8 cellular contexts compared by ENCODE assay signal in the genomic region with DNA sequence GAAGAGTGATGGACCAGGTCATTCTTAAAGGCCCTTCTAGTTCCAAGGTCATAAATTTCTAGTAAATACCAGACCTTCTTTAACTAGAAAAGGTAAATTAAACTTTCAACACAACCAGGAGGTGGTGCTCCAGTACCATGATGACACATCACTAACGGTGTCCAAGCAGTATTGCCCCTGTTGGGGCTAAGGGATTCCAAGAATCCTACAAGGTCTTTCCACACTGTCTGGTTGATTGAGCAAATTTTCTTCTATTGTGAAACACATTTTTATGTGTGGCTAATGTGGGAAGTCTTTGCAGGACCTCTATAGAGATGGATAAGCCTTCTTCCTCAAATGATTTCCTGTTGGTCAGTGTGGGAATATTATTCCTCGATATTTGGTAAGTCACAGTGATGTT.
DNase-seq lines count a peak whose midpoint lies in the region; ATAC-seq, FAIRE-seq and TF ChIP-seq lines count a peak whose summit lies in the region.

No MANE protein-coding gene starts in this region.

- no peak for ATAC-seq in GM21786 (IDR thresholded peaks at IDR 0.05; ENCODE audit: unreplicated experiment)

- H2AFZ ChIP-seq in MM.1S (ENCODE audit: low read length), result no peak overlapping the region

- no peak overlapping the region for H3K4me3 ChIP-seq in bronchial epithelial cell (ENCODE audit: low read depth, low read length)
- H3K4me3 ChIP-seq in liver (ENCODE audit: low read depth in 1 of 3, low read length in 3 of 3), result no peak overlapping the region
- H3K4me3 ChIP-seq in MM.1S (ENCODE audit: low read length), result no peak overlapping the region
- no peak overlapping the region for H3K4me3 ChIP-seq in coronary artery

- no peaks in the 10 kb centered on the region for H3F3A ChIP-seq in MM.1S (ENCODE audit: insufficient read depth, low read length)

- FAIRE-seq in bronchial epithelial cell (lab: Jason Lieb, UNC), result no peak

- no peak overlapping the region for H3K4me2 ChIP-seq in MM.1S (ENCODE audit: low read depth, low read length)

- H3K9ac ChIP-seq in liver (ENCODE audit: low read depth in 1 of 2, low read length in 2 of 2) (no peak overlapping the region), MM.1S (ENCODE audit: low read length) (no peak overlapping the region)

- 31% methylated on average over 2 of the region's 2 CpGs for WGBS in liver

- TF ChIP-seq CTCF in C4-2B (conservative IDR thresholded peaks at IDR 0.05) (peak; percentile 36), bronchial epithelial cell (IDR thresholded peaks at IDR 0.05; ENCODE audit: insufficient read depth, low read length, severe bottlenecking) (peak; percentile 33), liver (IDR thresholded peaks at IDR 0.05; ENCODE audit: low read depth, low read length, missing input control) (peak; percentile 16), MM.1S (IDR thresholded peaks at IDR 0.05; ENCODE audit: low read length) (no peak), coronary artery (IDR thresholded peaks at IDR 0.05) (no peak)

- H3K4me1 ChIP-seq in liver (ENCODE audit: control insufficient read depth in 4 of 4, insufficient read depth in 4 of 4, low read length in 3 of 4) (no peaks in the 10 kb centered on the region), MM.1S (ENCODE audit: low read length) (no peaks in the 10 kb centered on the region)

- H3K27ac ChIP-seq in C4-2B (no peak overlapping the region), liver (ENCODE audit: low read depth in 1 of 2, low read length in 2 of 2) (no peak overlapping the region), MM.1S (ENCODE audit: low read length) (no peak overlapping the region), coronary artery (no peak overlapping the region)

- no peaks in the 10 kb centered on the region for H3K36me3 ChIP-seq in bronchial epithelial cell (ENCODE audit: control insufficient read depth, insufficient read depth, low read length)
- H3K36me3 ChIP-seq in liver (ENCODE audit: control insufficient read depth in 4 of 4, insufficient read depth in 3 of 4, low read depth in 1 of 4, low read length in 3 of 4), result no peaks in the 10 kb centered on the region
- no peaks in the 10 kb centered on the region for H3K36me3 ChIP-seq in MM.1S (replicated peaks; ENCODE audit: insufficient read depth, low read length)

- H4K20me1 ChIP-seq in MM.1S (ENCODE audit: insufficient read depth, low read length), result no peaks in the 10 kb centered on the region

- peak; percentile 66 to 69 for TF ChIP-seq RAD21 in liver (IDR thresholded peaks at IDR 0.05)

- H3K27me3 ChIP-seq in bronchial epithelial cell (ENCODE audit: control insufficient read depth, insufficient read depth, low read length) (no peaks in the 10 kb centered on the region), liver (ENCODE audit: control insufficient read depth in 4 of 4, insufficient read depth in 4 of 4, low read length in 3 of 4) (peaks cover 0 to 8% (median 2%) of the 10 kb centered on the region in 4 donors), MM.1S (replicated peaks; ENCODE audit: insufficient read depth, low read length) (no peaks in the 10 kb centered on the region)

- no peaks in the 10 kb centered on the region for H3K79me2 ChIP-seq in MM.1S (ENCODE audit: low read length)

- DNase-seq in MV-4-11 (lab: John Stamatoyannopoulos, UW) (peak; percentile 80), bronchial epithelial cell (ENCODE audit: low read depth) (peak; percentile 67), MM.1S (no peak), pons (ENCODE audit: low spot score) (no peak), coronary artery (ENCODE audit: low spot score) (no peak)

- H3K9me2 ChIP-seq in MM.1S (replicated peaks; ENCODE audit: insufficient read depth, low read length), result no peaks in the 10 kb centered on the region

- no peaks in the 10 kb centered on the region for H3K9me3 ChIP-seq in liver (ENCODE audit: control insufficient read depth in 4 of 4, low read length in 3 of 4)
- H3K9me3 ChIP-seq in MM.1S (replicated peaks; ENCODE audit: insufficient read depth, low read length), result no peaks in the 10 kb centered on the region

TF ChIP-seq in liver, 16 proteins besides CTCF, POLR2A, EP300 and RAD21:
- no peak for TF ChIP-seq ZBTB33 (IDR thresholded peaks at IDR 0.05)

Comparison
In these comparisons a context has a peak if more than half of its experiments do, and no peak if none do; other contexts are left out.
1. CTCF ChIP-seq: peak in C4-2B (single experiment), bronchial epithelial cell (single experiment) and liver (single experiment); none in MM.1S (single experiment) and coronary artery (single experiment).
2. DNase-seq: peak in MV-4-11 (single experiment) and bronchial epithelial cell (single experiment); none in MM.1S (single experiment), pons (single experiment) and coronary artery (single experiment).